20 cellular contexts compared by ENCODE assay signal in genomic region chr16:82891424-82891823, GRCh38.
DNase-seq lines count a peak whose midpoint lies in the region; ATAC-seq and TF ChIP-seq lines count a peak whose summit lies in the region.
"Had no signal": no experiment of that assay in that cellular context is flagged by ENCODE, and none has a peak within 500 bp of the region (broad histone marks: within the 10 kb centered on the region; RNA-seq: fewer than 3 reads in every experiment).

No MANE protein-coding gene starts in this region.

- CTCF ChIA-PET in CD4-positive, alpha-beta memory T cell (lab: Charles Lee; ENCODE audit: partially characterized antibody), result no interaction called here

- H3K36me3 Mint-ChIP-seq in neural progenitor cell, result no peaks in the 10 kb centered on the region
- no peaks in the 10 kb centered on the region for H3K36me3 Mint-ChIP-seq in CD4-positive, alpha-beta memory T cell
- H3K36me3 Mint-ChIP-seq: CD4-positive, CD25-positive, alpha-beta regulatory T cell; CD8-positive, alpha-beta memory T cell had no signal

- no peaks in the 10 kb centered on the region for H3K27me3 ChIP-seq in neural progenitor cell
- H3K27me3 ChIP-seq in CD4-positive, alpha-beta memory T cell (ENCODE audit: insufficient read depth, low read length), result no peaks in the 10 kb centered on the region
- H3K27me3 ChIP-seq: BLaER1 had no signal

- no peak for TF ChIP-seq CTCF in neural progenitor cell (IDR thresholded peaks at IDR 0.05)

- H3K27me3 Mint-ChIP-seq in neural progenitor cell (ENCODE audit: insufficient read depth, low read depth), result no peaks in the 10 kb centered on the region
- H3K27me3 Mint-ChIP-seq in CD4-positive, alpha-beta memory T cell, result peaks cover 0 to 5% of the 10 kb centered on the region in 2 donors
- H3K27me3 Mint-ChIP-seq: CD4-positive, CD25-positive, alpha-beta regulatory T cell had no signal

- H3F3A ChIP-seq in neural progenitor cell (ENCODE audit: low read depth), result peaks cover 5% of the 10 kb centered on the region

- intact Hi-C loops in Right ventricle myocardium superior (cut with DNase I), result no loop called here
- intact Hi-C loops in cardiac septum (cut with DNase I), result no loop called here
- intact Hi-C loops in left ventricle myocardium superior (cut with micrococcal nuclease), result no loop called here
- intact Hi-C loops in left cardiac atrium (cut with DNase I), result no loop called here
- intact Hi-C loops in CD4-positive, alpha-beta memory T cell (cut with micrococcal nuclease), result no loop called here

- no peaks in the 10 kb centered on the region for H3K36me3 ChIP-seq in neural progenitor cell
- H3K36me3 ChIP-seq in CD4-positive, alpha-beta memory T cell (ENCODE audit: insufficient read depth, low read length), result no peaks in the 10 kb centered on the region
- H3K36me3 ChIP-seq: BLaER1 had no signal

- no peaks in the 10 kb centered on the region for H4K20me1 ChIP-seq in neural progenitor cell (ENCODE audit: low read depth)
- H4K20me1 ChIP-seq: BLaER1 had no signal

- POLR2A ChIA-PET in CD4-positive, alpha-beta memory T cell (lab: Charles Lee; ENCODE audit: partially characterized antibody), result no interaction called here

- no peak overlapping the region for H3K9ac ChIP-seq in neural progenitor cell
- H3K9ac ChIP-seq: BLaER1, GM23248 had no signal

- H3K9me3 ChIP-seq in neural progenitor cell (ENCODE audit: low read depth), result no peaks in the 10 kb centered on the region
- H3K9me3 ChIP-seq in CD4-positive, alpha-beta memory T cell (ENCODE audit: control insufficient read depth in 1 of 2, low read length in 2 of 2), result no peaks in the 10 kb centered on the region
- H3K9me3 ChIP-seq: BLaER1 had no signal

- ATAC-seq in Right ventricle myocardium superior (ENCODE audit: poor library complexity) (peak; percentile 45), left ventricle myocardium superior (peak; percentile 60), left cardiac atrium (no peak), GM19463 (IDR thresholded peaks at IDR 0.05; ENCODE audit: unreplicated experiment) (no peak)
- ATAC-seq: GM12878 had no signal

- H3K4me1 Mint-ChIP-seq in neural progenitor cell, result peaks cover 12% of the 10 kb centered on the region
- no peaks in the 10 kb centered on the region for H3K4me1 Mint-ChIP-seq in CD4-positive, alpha-beta memory T cell
- H3K4me1 Mint-ChIP-seq: B cell; CD4-positive, CD25-positive, alpha-beta regulatory T cell; CD8-positive, alpha-beta memory T cell had no signal

- H2AFZ ChIP-seq in neural progenitor cell (replicated peaks), result no peak overlapping the region
- H2AFZ ChIP-seq: GM23248 had no signal

- no peak overlapping the region for H3K4me3 ChIP-seq in neural progenitor cell
- H3K4me3 ChIP-seq in CD4-positive, alpha-beta memory T cell (ENCODE audit: low read length in 2 of 2), result no peak overlapping the region
- H3K4me3 ChIP-seq: BLaER1, GM12878, GM23248 had no signal

- H3K4me3 Mint-ChIP-seq in neural progenitor cell, result no peak overlapping the region
- H3K4me3 Mint-ChIP-seq in CD4-positive, alpha-beta memory T cell, result no peak overlapping the region
- H3K4me3 Mint-ChIP-seq: B cell; CD4-positive, CD25-positive, alpha-beta regulatory T cell; CD8-positive, alpha-beta memory T cell had no signal

- H3K4me1 ChIP-seq in neural progenitor cell, result peaks cover 5% of the 10 kb centered on the region
- no peaks in the 10 kb centered on the region for H3K4me1 ChIP-seq in CD4-positive, alpha-beta memory T cell (ENCODE audit: insufficient read depth, low read length)
- H3K4me1 ChIP-seq: BLaER1 had no signal

- peak overlapping the region; percentile 10 for H3K27ac Mint-ChIP-seq in neural progenitor cell
- no peak overlapping the region for H3K27ac Mint-ChIP-seq in CD4-positive, alpha-beta memory T cell
- H3K27ac Mint-ChIP-seq: B cell; CD4-positive, CD25-positive, alpha-beta regulatory T cell; CD8-positive, alpha-beta memory T cell had no signal

- H3K9me3 Mint-ChIP-seq in neural progenitor cell, result no peaks in the 10 kb centered on the region
- H3K9me3 Mint-ChIP-seq in CD4-positive, alpha-beta memory T cell, result peaks cover 0 to 3% (median 0%) of the 10 kb centered on the region in 8 donors

- DNase-seq in Right ventricle myocardium superior (no peak), cardiac septum (ENCODE audit: low spot score) (no peak), left ventricle myocardium superior (no peak), left cardiac atrium (no peak), neural progenitor cell (ENCODE audit: low spot score) (no peak)
- no peak for DNase-seq in CD4-positive, alpha-beta memory T cell
- DNase-seq: CD4-positive, CD25-positive, alpha-beta regulatory T cell; CD8-positive, alpha-beta memory T cell; DMS 273 treated with DMSO at 0.1 percent for 48 hours; DMS79; GDM1; H7; HCEC 1CT had no signal

- H3K27ac ChIP-seq in neural progenitor cell, result no peak overlapping the region
- H3K27ac ChIP-seq in CD4-positive, alpha-beta memory T cell (ENCODE audit: low read depth, low read length), result no peak overlapping the region
- H3K27ac ChIP-seq: 22Rv1, BLaER1, C4-2B, GM23248 had no signal

- H3K4me2 ChIP-seq in neural progenitor cell, result no peak overlapping the region
- H3K4me2 ChIP-seq: BLaER1 had no signal

- no peaks in the 10 kb centered on the region for H3K79me2 ChIP-seq in neural progenitor cell (ENCODE audit: low read depth)

Comparison
In these comparisons a context has a peak if more than half of its experiments do, and no peak if none do; other contexts are left out.
1. ATAC-seq: peak in Right ventricle myocardium superior (single experiment) and left ventricle myocardium superior (single experiment); none in left cardiac atrium (0 of 2) and GM19463 (single experiment).